In the genomic region with DNA sequence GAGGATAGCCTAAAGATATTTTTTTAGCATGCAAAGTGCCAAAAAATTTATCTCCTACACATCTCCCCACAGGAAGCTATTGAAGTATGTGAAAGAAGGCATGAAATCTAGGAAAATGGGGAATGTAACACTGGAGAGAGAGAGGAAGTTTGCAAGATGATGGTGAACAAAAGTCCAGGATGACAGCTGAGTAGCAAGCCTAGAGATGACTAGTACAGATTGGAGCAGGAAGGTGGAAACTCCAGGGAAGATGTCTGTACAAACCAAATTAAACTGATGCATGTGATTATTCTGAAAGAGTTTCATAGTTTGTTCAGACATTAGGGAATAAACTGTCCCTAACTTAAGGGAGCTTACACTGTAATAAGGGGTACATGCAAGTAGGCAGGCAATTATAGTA, we compare ENCODE assay signal across 22 cellular contexts.
"Had no signal": no experiment of that assay in that cellular context is flagged by ENCODE, and none has a peak within 500 bp of the region (broad histone marks: within the 10 kb centered on the region; RNA-seq: fewer than 3 reads in every experiment).

No MANE protein-coding gene starts in this region.

- H3K4me1 ChIP-seq: adrenal gland, breast epithelium, heart right ventricle had no signal

- H3K4me3 ChIP-seq: adrenal gland, breast epithelium, coronary artery, heart right ventricle, mucosa of descending colon, SK-N-MC, stomach, transverse colon had no signal

- H3K27me3 Mint-ChIP-seq: activated CD4-positive, alpha-beta T cell treated with anti-CD3 and anti-CD28 coated beads, Interleukin-2, amount 10 ng/mL, durations not matched to agents 7 days and 5 days; activated CD8-positive, alpha-beta memory T cell treated with anti-CD3 and anti-CD28 coated beads, Interleukin-2, amount 10 ng/mL, durations not matched to agents 7 days and 5 days; activated CD8-positive, alpha-beta T cell treated with anti-CD3 and anti-CD28 coated beads for 36 hours; activated naive CD8-positive, alpha-beta T cell; memory B cell; naive B cell; progenitor cell of endocrine pancreas had no signal

- H3K27ac Mint-ChIP-seq: activated CD4-positive, alpha-beta T cell treated with anti-CD3 and anti-CD28 coated beads, Interleukin-2, amount 10 ng/mL, durations not matched to agents 7 days and 5 days; activated CD8-positive, alpha-beta memory T cell treated with anti-CD3 and anti-CD28 coated beads, Interleukin-2, amount 10 ng/mL, durations not matched to agents 7 days and 5 days; activated CD8-positive, alpha-beta T cell treated with anti-CD3 and anti-CD28 coated beads for 36 hours; activated naive CD8-positive, alpha-beta T cell; memory B cell; naive B cell; progenitor cell of endocrine pancreas had no signal

- H3K4me1 Mint-ChIP-seq: activated CD4-positive, alpha-beta T cell treated with anti-CD3 and anti-CD28 coated beads, Interleukin-2, amount 10 ng/mL, durations not matched to agents 7 days and 5 days; activated CD8-positive, alpha-beta memory T cell treated with anti-CD3 and anti-CD28 coated beads, Interleukin-2, amount 10 ng/mL, durations not matched to agents 7 days and 5 days; neural crest cell had no signal

- H3K27me3 ChIP-seq: adrenal gland, breast epithelium, heart right ventricle, stomach, transverse colon had no signal

- DNase-seq: activated CD4-positive, alpha-beta T cell treated with anti-CD3 and anti-CD28 coated beads, Interleukin-2, amount 10 ng/mL, durations not matched to agents 7 days and 5 days; activated CD8-positive, alpha-beta memory T cell treated with anti-CD3 and anti-CD28 coated beads, Interleukin-2, amount 10 ng/mL, durations not matched to agents 7 days and 5 days; activated CD8-positive, alpha-beta T cell treated with anti-CD3 and anti-CD28 coated beads for 36 hours; adrenal gland; cerebellar nuclear complex; heart right ventricle; left colon; mucosa of descending colon; naive B cell; right cardiac atrium; stimulated activated CD4-positive, alpha-beta T cell treated with anti-CD3 and anti-CD28 coated beads, Interleukin-1b, Interleukin-23, amount 100 ng/mL, for 48 hours; stomach; transverse colon had no signal

- H3K9me3 ChIP-seq: adrenal gland, breast epithelium, heart right ventricle, mucosa of descending colon, stomach, transverse colon had no signal

- H3K36me3 ChIP-seq: adrenal gland, breast epithelium, heart right ventricle, stomach, transverse colon had no signal

- H3K27ac ChIP-seq: adrenal gland, breast epithelium, coronary artery, epithelial cell of prostate, heart right ventricle, SK-N-MC, VCaP had no signal

- H3K9me3 Mint-ChIP-seq: activated CD4-positive, alpha-beta T cell treated with anti-CD3 and anti-CD28 coated beads, Interleukin-2, amount 10 ng/mL, durations not matched to agents 7 days and 5 days; activated CD8-positive, alpha-beta T cell treated with anti-CD3 and anti-CD28 coated beads for 36 hours; memory B cell; naive B cell; neural crest cell had no signal

- H3K4me3 Mint-ChIP-seq: activated CD4-positive, alpha-beta T cell treated with anti-CD3 and anti-CD28 coated beads, Interleukin-2, amount 10 ng/mL, durations not matched to agents 7 days and 5 days; activated CD8-positive, alpha-beta memory T cell treated with anti-CD3 and anti-CD28 coated beads, Interleukin-2, amount 10 ng/mL, durations not matched to agents 7 days and 5 days; activated CD8-positive, alpha-beta T cell treated with anti-CD3 and anti-CD28 coated beads for 36 hours; activated naive CD8-positive, alpha-beta T cell; memory B cell; naive B cell; neural crest cell had no signal
